In the genomic region with DNA sequence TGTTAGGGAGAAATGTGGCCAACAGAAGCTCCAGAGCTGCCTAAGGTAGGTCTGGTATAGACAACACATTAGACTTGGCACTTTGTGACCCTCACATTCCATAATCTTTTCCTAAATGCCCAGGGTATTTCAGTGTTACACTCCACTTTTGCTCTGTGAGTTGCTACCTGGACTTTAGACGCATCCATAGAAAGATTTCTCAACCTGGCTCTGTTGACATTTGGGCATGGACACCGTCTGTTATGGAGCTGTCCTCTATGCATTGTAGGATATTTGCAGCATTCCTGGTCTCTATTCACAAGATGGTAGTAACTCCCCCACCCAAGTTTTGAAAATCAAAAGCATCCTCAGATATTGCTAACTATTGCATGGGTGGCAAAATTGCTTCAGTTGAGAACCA, we compare ENCODE assay signal across 28 cellular contexts.
"Had no signal": no experiment of that assay in that cellular context is flagged by ENCODE, and none has a peak within 500 bp of the region (broad histone marks: within the 10 kb centered on the region; RNA-seq: fewer than 3 reads in every experiment).

No MANE protein-coding gene starts in this region.

- FAIRE-seq: colon, endometrium, endothelial cell of umbilical vein, frontal cortex had no signal

- H3K4me3 ChIP-seq: colonic mucosa, coronary artery, dorsolateral prefrontal cortex, esophagus muscularis mucosa, esophagus squamous epithelium, gastrocnemius medialis, gastroesophageal sphincter, heart left ventricle, heart right ventricle had no signal

- H3K9me3 ChIP-seq: colonic mucosa, esophagus muscularis mucosa, gastrocnemius medialis, gastroesophageal sphincter, heart left ventricle, heart right ventricle had no signal

- H3K4me1 ChIP-seq: colonic mucosa, esophagus muscularis mucosa, esophagus squamous epithelium, gastrocnemius medialis, gastroesophageal sphincter, heart left ventricle, heart right ventricle had no signal

- H3K36me3 ChIP-seq: colonic mucosa, esophagus muscularis mucosa, esophagus squamous epithelium, gastrocnemius medialis, gastroesophageal sphincter, heart left ventricle, heart right ventricle had no signal

- DNase-seq: colonic mucosa; cortex of kidney; dermis blood vessel endothelial cell; dorsolateral prefrontal cortex; effector CD4-positive, alpha-beta T cell; effector CD8-positive, alpha-beta T cell; effector memory CD4-positive, alpha-beta T cell; effector memory CD8-positive, alpha-beta T cell; endodermal cell; erythroblast; esophagus squamous epithelium; foreskin fibroblast; foreskin keratinocyte; foreskin melanocyte; gastrocnemius medialis; glutamatergic neuron; head of caudate nucleus; heart left ventricle; heart right ventricle had no signal

- ATAC-seq: effector memory CD8-positive, alpha-beta T cell; esophagus mucosa; foreskin keratinocyte; gastrocnemius medialis; gastroesophageal sphincter; heart left ventricle; heart right ventricle had no signal

- H3K27ac ChIP-seq: colonic mucosa, coronary artery, dorsolateral prefrontal cortex, epithelial cell of prostate, esophagus muscularis mucosa, esophagus squamous epithelium, foreskin keratinocyte, gastrocnemius medialis, gastroesophageal sphincter, heart left ventricle, heart right ventricle had no signal

- H3K27me3 ChIP-seq: colonic mucosa, esophagus muscularis mucosa, esophagus squamous epithelium, foreskin keratinocyte, gastrocnemius medialis, gastroesophageal sphincter, heart left ventricle, heart right ventricle had no signal
